Comparison of ENCODE assay signal across 8 cellular contexts in genomic region chr3:101685050-101685400, GRCh38. TPM values are rescaled to one million over a fixed set of nuclear protein-coding genes. Genes with fewer than 3 reads are reported as not detected.
DNase-seq lines count a peak whose midpoint lies in the region; ATAC-seq and TF ChIP-seq lines count a peak whose summit lies in the region.

No MANE protein-coding gene starts in this region.

- intact Hi-C loops in Right ventricle myocardium superior (cut with DNase I), result no loop called here
- intact Hi-C loops in body of pancreas (cut with DNase I), result no loop called here
- intact Hi-C loops in upper lobe of right lung (cut with DNase I), result no loop called here

- H3K4me3 Mint-ChIP-seq in memory B cell, result peak overlapping the region; percentile 99

- H3K9me3 ChIP-seq in cardiac muscle cell (ENCODE audit: low read depth), result no peaks in the 10 kb centered on the region
- no peaks in the 10 kb centered on the region for H3K9me3 ChIP-seq in body of pancreas
- H3K9me3 ChIP-seq in upper lobe of right lung, result no peaks in the 10 kb centered on the region

- no peak for ATAC-seq in Right ventricle myocardium superior (ENCODE audit: poor library complexity)
- no peak for ATAC-seq in body of pancreas
- no peak for ATAC-seq in memory B cell (ENCODE audit: low read depth)
- ATAC-seq in upper lobe of right lung, result no peak
- ATAC-seq in GM19023 (IDR thresholded peaks at IDR 0.05; ENCODE audit: unreplicated experiment), result no peak

- H3K27ac Mint-ChIP-seq in memory B cell, result peak overlapping the region; percentile 95

- peaks cover 18% of the 10 kb centered on the region for H3K36me3 Mint-ChIP-seq in memory B cell

- H3K9me3 Mint-ChIP-seq in memory B cell, result no peaks in the 10 kb centered on the region

- TF ChIP-seq CTCF in cardiac muscle cell (IDR thresholded peaks at IDR 0.05; ENCODE audit: low read depth, low read length) (no peak), body of pancreas (IDR thresholded peaks at IDR 0.05) (no peak), upper lobe of right lung (IDR thresholded peaks at IDR 0.05) (no peak)

- H3K36me3 ChIP-seq in cardiac muscle cell (peaks cover 55% of the 10 kb centered on the region), body of pancreas (replicated peaks in 1 of 2; ENCODE audit: insufficient read depth in 1 of 2, low read depth in 2 of 2) (peaks cover 10 to 19% of the 10 kb centered on the region in 2 donors), upper lobe of right lung (peaks cover 57% of the 10 kb centered on the region)

- DNase-seq in cardiac muscle cell (ENCODE audit: low read depth in 1 of 2, low spot score in 1 of 2) (no peak), Right ventricle myocardium superior (no peak), body of pancreas (no peak), memory B cell (ENCODE audit: low spot score in 2 of 2) (no peak), upper lobe of right lung (no peak), NCI-H1092 (lab: John Stamatoyannopoulos, UW) (no peak), HPDE6-E6E7 (ENCODE audit: extremely low spot score) (no peak)

- H3K4me3 ChIP-seq in cardiac muscle cell (peak overlapping the region; percentile 94), body of pancreas (peak overlapping the region; percentile 56 to 62), upper lobe of right lung (peak overlapping the region; percentile 96)

- H3K4me1 Mint-ChIP-seq in memory B cell, result peaks cover 15% of the 10 kb centered on the region

- H3K27me3 ChIP-seq in cardiac muscle cell (no peaks in the 10 kb centered on the region), body of pancreas (no peaks in the 10 kb centered on the region), upper lobe of right lung (no peaks in the 10 kb centered on the region)

- H3K27me3 Mint-ChIP-seq in memory B cell, result no peaks in the 10 kb centered on the region

- H3K4me1 ChIP-seq in cardiac muscle cell (ENCODE audit: low read depth) (peaks cover 10% of the 10 kb centered on the region), body of pancreas (peaks cover 40% of the 10 kb centered on the region), upper lobe of right lung (peaks cover 39% of the 10 kb centered on the region)

- H3K27ac ChIP-seq in cardiac muscle cell (peak overlapping the region; percentile 97), body of pancreas (peak overlapping the region in 3 of 4 donors; percentile 87 to 91 (median 88)), upper lobe of right lung (peak overlapping the region; percentile 96)

- TF ChIP-seq POLR2A in body of pancreas (IDR thresholded peaks at IDR 0.05), result no peak

RNA-seq across cellular contexts. Expression of gene RPL24, which starts 1.5 kb away (rescaled TPM):
- total RNA-seq in cardiac muscle cell (1,120 and 1,418 TPM in 2 replicates), Right ventricle myocardium superior (765 TPM), body of pancreas (100 to 1,000 TPM; 616 to 646 TPM), upper lobe of right lung (821 TPM)
- 557 and 617 TPM in 2 replicates for polyA plus RNA-seq in cardiac muscle cell

RNA-seq across cellular contexts. Expression of gene ZBTB11, which starts 8.1 kb away (rescaled TPM):
- total RNA-seq in cardiac muscle cell, result 9.0 and 15.8 TPM in 2 replicates
- polyA plus RNA-seq in cardiac muscle cell, result 7.3 and 8.7 TPM in 2 replicates
- 9.8 TPM for total RNA-seq in Right ventricle myocardium superior
- 10 to 100 TPM; 11.5 to 20.5 TPM for total RNA-seq in body of pancreas
- 22.8 TPM for total RNA-seq in upper lobe of right lung

RNA-seq across cellular contexts. Expression of gene CEP97, which starts 39.4 kb away (rescaled TPM):
- total RNA-seq in cardiac muscle cell (11.8 and 20.4 TPM in 2 replicates), Right ventricle myocardium superior (6.2 TPM), body of pancreas (1 to 10 TPM; 3.3 to 3.4 TPM), upper lobe of right lung (7.6 TPM)
- 3.4 and 7.7 TPM in 2 replicates for polyA plus RNA-seq in cardiac muscle cell
